Comparison of ENCODE assay signal across 8 cellular contexts in genomic region chr6:150004783-150005717, GRCh38. TPM values are rescaled to one million over a fixed set of nuclear protein-coding genes. Genes with fewer than 3 reads are reported as not detected.
DNase-seq lines count a peak whose midpoint lies in the region; ATAC-seq and TF ChIP-seq lines count a peak whose summit lies in the region.

No MANE protein-coding gene starts in this region.

- H3K4me3 ChIP-seq in AG10803 (ENCODE audit: low read length) (peak overlapping the region; percentile 69), choroid plexus epithelial cell (ENCODE audit: low read depth, low read length) (peak overlapping the region; percentile 67)

- TF ChIP-seq CTCF in AG10803 (conservative IDR thresholded peaks at IDR 0.05; ENCODE audit: low read length) (peak; percentile 24), choroid plexus epithelial cell (conservative IDR thresholded peaks at IDR 0.05; ENCODE audit: low read depth, low read length) (peak; percentile 9)

- DNase-seq in AG10803 (ENCODE audit: low read depth) (peak; percentile 81), NCI-H460 (ENCODE audit: extremely low read depth, low read depth) (peak; percentile 78), choroid plexus epithelial cell (ENCODE audit: low read depth) (peak; percentile 83), kidney tubule cell (ENCODE audit: low spot score) (peak; percentile 90)
- peak; percentile 81 to 85 for DNase-seq in activated CD4-positive, alpha-beta T cell treated with anti-CD3 and anti-CD28 coated beads for 24 hours (ENCODE audit: low read depth in 2 of 2)
- DNase-seq in stimulated activated CD4-positive, alpha-beta T cell treated with anti-CD3 and anti-CD28 coated beads, Interleukin-15, amount 100 ng/mL, for 48 hours (ENCODE audit: low read depth in 2 of 2): peak; percentile 68 to 85

- ATAC-seq in GM19035 (IDR thresholded peaks at IDR 0.05; ENCODE audit: unreplicated experiment) (peak; percentile 81), HG03354 (IDR thresholded peaks at IDR 0.05; ENCODE audit: poor library complexity, severe bottlenecking, unreplicated experiment) (peak; percentile 78)

RNA-seq across cellular contexts. Expression of gene RAET1L, which starts 20.3 kb away (rescaled TPM):
- 0.20 TPM in 1 of 2 replicates, not detected in the other for total RNA-seq in NCI-H460 (2014; rRNA removed; shearing (Covaris generic))
- not detected in 2 replicates for polyA plus RNA-seq in NCI-H460 (2014; cell fraction: nucleus; rRNA removed)

RNA-seq across cellular contexts. Expression of gene ULBP1, which starts 41.3 kb away (rescaled TPM):
- total RNA-seq in NCI-H460 (2014; rRNA removed; shearing (Covaris generic)): 7.2 and 7.7 TPM in 2 replicates
- polyA plus RNA-seq in NCI-H460 (2014; cell fraction: nucleus; rRNA removed): 2.4 TPM in 2 replicates

Comparison
In these comparisons a context has a peak if more than half of its experiments do, and no peak if none do; other contexts are left out.
1. Peak in every context shown above with its lines: DNase-seq, ATAC-seq and H3K4me3 ChIP-seq.